Comparison of ENCODE assay signal across 24 cellular contexts in genomic region chr16:87201777-87202176, GRCh38.
DNase-seq lines count a peak whose midpoint lies in the region; ATAC-seq and TF ChIP-seq lines count a peak whose summit lies in the region.
"Had no signal": no experiment of that assay in that cellular context is flagged by ENCODE, and none has a peak within 500 bp of the region (broad histone marks: within the 10 kb centered on the region; RNA-seq: fewer than 3 reads in every experiment).

No MANE protein-coding gene starts in this region.

- H3K4me3 Mint-ChIP-seq in stimulated activated memory B cell treated with anti-CD40 and anti-IgM and Interleukin-4, amounts not matched to agents 10 μg/mL and 1 μg/mL and 100 μg/mL, for 72 hours, result no peak overlapping the region
- H3K4me3 Mint-ChIP-seq: activated CD4-positive, alpha-beta memory T cell treated with anti-CD3 and anti-CD28 coated beads for 36 hours; activated naive CD8-positive, alpha-beta T cell; activated T-helper 17 cell treated with anti-CD3 and anti-CD28 coated beads, Interleukin-2, amount 50 U/mL, for 72 hours; CD4-positive, CD25-positive, alpha-beta regulatory T cell; central memory CD8-positive, alpha-beta T cell; neural progenitor cell had no signal

- no peak overlapping the region for H3K4me2 ChIP-seq in fibroblast of lung (ENCODE audit: extremely low read depth, insufficient read depth, low read length)
- H3K4me2 ChIP-seq: neural progenitor cell had no signal

- H3K9me3 Mint-ChIP-seq in stimulated activated memory B cell treated with anti-CD40 and anti-IgM and Interleukin-4, amounts not matched to agents 10 μg/mL and 1 μg/mL and 100 μg/mL, for 72 hours, result no peaks in the 10 kb centered on the region
- H3K9me3 Mint-ChIP-seq: activated CD4-positive, alpha-beta memory T cell treated with anti-CD3 and anti-CD28 coated beads for 36 hours; activated T-helper 17 cell treated with anti-CD3 and anti-CD28 coated beads, Interleukin-2, amount 50 U/mL, for 72 hours; CD4-positive, CD25-positive, alpha-beta regulatory T cell; central memory CD8-positive, alpha-beta T cell; neural progenitor cell had no signal

- no peaks in the 10 kb centered on the region for H3K79me2 ChIP-seq in fibroblast of lung (ENCODE audit: control insufficient read depth, insufficient read depth, low read length)

- TF ChIP-seq CTCF in fibroblast of lung (conservative IDR thresholded peaks at IDR 0.05 in 1 of 2, IDR thresholded peaks at IDR 0.05 in 1 of 2; ENCODE audit: low read depth in 1 of 2, low read length in 2 of 2) (no peak), thoracic aorta (IDR thresholded peaks at IDR 0.05) (no peak)

- H3K4me1 ChIP-seq in SJSA1 (replicated peaks) (peaks cover 65% of the 10 kb centered on the region), fibroblast of lung (ENCODE audit: control insufficient read depth, extremely low read depth, insufficient read depth, low read length) (peaks cover 27% of the 10 kb centered on the region), thoracic aorta (ENCODE audit: control insufficient read depth in 1 of 2, low read depth in 2 of 2) (peaks cover 13 to 35% of the 10 kb centered on the region in 2 donors)
- H3K4me1 ChIP-seq: neural progenitor cell, psoas muscle had no signal

- peak overlapping the region; percentile 21 for H3K9ac ChIP-seq in fibroblast of lung (ENCODE audit: insufficient read depth, low read length)
- H3K9ac ChIP-seq: neural progenitor cell had no signal

- peak overlapping the region; percentile 72 for H3K27ac ChIP-seq in SJSA1
- peak overlapping the region; percentile 67 for H3K27ac ChIP-seq in fibroblast of lung (ENCODE audit: insufficient read depth, low read length)
- H3K27ac ChIP-seq in thoracic aorta, result peak overlapping the region; percentile 25 to 70
- H3K27ac ChIP-seq: lower lobe of right lung, neural progenitor cell, psoas muscle, skin epidermis had no signal

- H3K27ac Mint-ChIP-seq in stimulated activated memory B cell treated with anti-CD40 and anti-IgM and Interleukin-4, amounts not matched to agents 10 μg/mL and 1 μg/mL and 100 μg/mL, for 72 hours, result no peak overlapping the region
- H3K27ac Mint-ChIP-seq: activated CD4-positive, alpha-beta memory T cell treated with anti-CD3 and anti-CD28 coated beads for 36 hours; activated naive CD8-positive, alpha-beta T cell; activated T-helper 17 cell treated with anti-CD3 and anti-CD28 coated beads, Interleukin-2, amount 50 U/mL, for 72 hours; CD4-positive, CD25-positive, alpha-beta regulatory T cell; neural progenitor cell had no signal

- no peaks in the 10 kb centered on the region for H3K27me3 ChIP-seq in SJSA1 (replicated peaks)
- no peaks in the 10 kb centered on the region for H3K27me3 ChIP-seq in fibroblast of lung (ENCODE audit: control insufficient read depth, insufficient read depth, low read length)
- no peaks in the 10 kb centered on the region for H3K27me3 ChIP-seq in thoracic aorta (replicated peaks; ENCODE audit: insufficient read depth)
- H3K27me3 ChIP-seq: neural progenitor cell had no signal

- DNase-seq in GM03348 (ENCODE audit: low spot score) (peak; percentile 30), SJSA1 (ENCODE audit: low read depth in 1 of 2, low spot score in 2 of 2) (no peak), fibroblast of lung (ENCODE audit: low read depth in 2 of 2) (no peak), thoracic aorta (ENCODE audit: low spot score) (no peak)
- DNase-seq: activated CD4-positive, alpha-beta memory T cell treated with anti-CD3 and anti-CD28 coated beads for 36 hours; activated CD8-positive, alpha-beta memory T cell treated with anti-CD3 and anti-CD28 coated beads, Interleukin-2, amount 50 U/mL, for 48 hours; CD4-positive, CD25-positive, alpha-beta regulatory T cell; Kasumi-1; kidney; lower lobe of right lung; NCI-H1694 treated with DMSO at 0.1 percent for 48 hours; NCI-H774; stimulated activated CD4-positive, alpha-beta T cell treated with anti-CD3 and anti-CD28 coated beads, Interleukin-1b, Interleukin-23, amount 100 ng/mL, for 48 hours; substantia nigra had no signal

- no peaks in the 10 kb centered on the region for H3K36me3 ChIP-seq in SJSA1
- H3K36me3 ChIP-seq in fibroblast of lung (ENCODE audit: control insufficient read depth, insufficient read depth, low read length), result no peaks in the 10 kb centered on the region
- no peaks in the 10 kb centered on the region for H3K36me3 ChIP-seq in thoracic aorta
- H3K36me3 ChIP-seq: lower lobe of right lung, neural progenitor cell had no signal

- peaks cover 57% of the 10 kb centered on the region for H3K27me3 Mint-ChIP-seq in stimulated activated memory B cell treated with anti-CD40 and anti-IgM and Interleukin-4, amounts not matched to agents 10 μg/mL and 1 μg/mL and 100 μg/mL, for 72 hours

- ATAC-seq in thoracic aorta (ENCODE audit: insufficient number of reproducible peaks, low FRiP score, low read depth), result no peak
- no peak for ATAC-seq in esophagus mucosa
- no peak for ATAC-seq in HG03354 (IDR thresholded peaks at IDR 0.05; ENCODE audit: poor library complexity, severe bottlenecking, unreplicated experiment)
- ATAC-seq in stimulated activated memory B cell treated with anti-CD40 and anti-IgM and Interleukin-4, amounts not matched to agents 10 μg/mL and 1 μg/mL and 100 μg/mL, for 72 hours, result no peak
- ATAC-seq: activated T-helper 17 cell treated with anti-CD3 and anti-CD28 coated beads, Interleukin-2, amount 50 U/mL, for 72 hours had no signal

- H4K20me1 ChIP-seq in fibroblast of lung (ENCODE audit: control insufficient read depth, extremely low read depth, insufficient read depth, low read length), result no peaks in the 10 kb centered on the region

- H3K4me1 Mint-ChIP-seq in stimulated activated memory B cell treated with anti-CD40 and anti-IgM and Interleukin-4, amounts not matched to agents 10 μg/mL and 1 μg/mL and 100 μg/mL, for 72 hours, result peaks cover 4% of the 10 kb centered on the region
- H3K4me1 Mint-ChIP-seq: activated T-helper 17 cell treated with anti-CD3 and anti-CD28 coated beads, Interleukin-2, amount 50 U/mL, for 72 hours had no signal

- H3K9me3 ChIP-seq in SJSA1 (replicated peaks), result no peaks in the 10 kb centered on the region
- no peaks in the 10 kb centered on the region for H3K9me3 ChIP-seq in fibroblast of lung (ENCODE audit: control insufficient read depth, insufficient read depth, low read depth, low read length)
- no peaks in the 10 kb centered on the region for H3K9me3 ChIP-seq in thoracic aorta
- H3K9me3 ChIP-seq: lower lobe of right lung, psoas muscle had no signal

- H3K36me3 Mint-ChIP-seq in stimulated activated memory B cell treated with anti-CD40 and anti-IgM and Interleukin-4, amounts not matched to agents 10 μg/mL and 1 μg/mL and 100 μg/mL, for 72 hours, result no peaks in the 10 kb centered on the region
- H3K36me3 Mint-ChIP-seq: activated CD4-positive, alpha-beta memory T cell treated with anti-CD3 and anti-CD28 coated beads for 36 hours; activated naive CD8-positive, alpha-beta T cell; CD4-positive, CD25-positive, alpha-beta regulatory T cell; neural progenitor cell had no signal

- H3K4me3 ChIP-seq in SJSA1 (no peak overlapping the region), fibroblast of lung (replicated peaks in 1 of 4; ENCODE audit: control extremely low read depth in 1 of 4, insufficient read depth in 1 of 4, low read depth in 3 of 4, low read length in 4 of 4) (no peak overlapping the region), thoracic aorta (no peak overlapping the region)
- H3K4me3 ChIP-seq: dorsolateral prefrontal cortex, lower lobe of right lung, neural progenitor cell, psoas muscle, skin epidermis had no signal

- no peak overlapping the region for H2AFZ ChIP-seq in fibroblast of lung (ENCODE audit: low read length)
- H2AFZ ChIP-seq: neural progenitor cell had no signal
